Comparison of ENCODE assay signal across 9 cellular contexts in genomic region chr6:108250240-108250866, GRCh38. TPM values are rescaled to one million over a fixed set of nuclear protein-coding genes. Genes with fewer than 3 reads are reported as not detected.
DNase-seq lines count a peak whose midpoint lies in the region; ATAC-seq and TF ChIP-seq lines count a peak whose summit lies in the region.
"Had no signal": no experiment of that assay in that cellular context is flagged by ENCODE, and none has a peak within 500 bp of the region (broad histone marks: within the 10 kb centered on the region; RNA-seq: fewer than 3 reads in every experiment).

No MANE protein-coding gene starts in this region.

- H3K9me3 Mint-ChIP-seq in Caco-2 (ENCODE audit: unreplicated experiment): no peaks in the 10 kb centered on the region

- peak in 1 of 2 experiments; percentile 50 for TF ChIP-seq CTCF in Caco-2 (IDR thresholded peaks at IDR 0.05; ENCODE audit: insufficient read depth in 1 of 2, low read depth in 1 of 2, low read length in 1 of 2, severe bottlenecking in 1 of 2, unreplicated experiment in 1 of 2)
- peak; percentile 51 for TF ChIP-seq CTCF in SK-N-SH (IDR thresholded peaks at IDR 0.05)

- no peak overlapping the region for H2AFZ ChIP-seq in SK-N-SH (ENCODE audit: low read depth)

- intact Hi-C loops in Caco-2 (cut with micrococcal nuclease; ENCODE audit: unreplicated experiment) (loop anchor here (1.0 kb wide), 1 partner anchor 242 kb away; no protein-coding TSS in a partner anchor), posterior cingulate gyrus (cut with DNase I) (no loop called here)

- no TSS peak for BruUV-seq in Caco-2 (replicated peaks; lab: Mats Ljungman, UMichigan)

- no peak overlapping the region for H3K4me2 ChIP-seq in SK-N-SH

- H3K36me3 ChIP-seq in Caco-2 (ENCODE audit: control insufficient read depth, insufficient read depth, low read length) (no peaks in the 10 kb centered on the region), HAP-1 (replicated peaks) (peaks cover 5% of the 10 kb centered on the region), SK-N-SH (replicated peaks in 1 of 2; ENCODE audit: control insufficient read depth in 1 of 2, insufficient read depth in 2 of 2, low read length in 1 of 2) (peaks cover 0 to 7% of the 10 kb centered on the region in 2 experiments)
- H3K36me3 ChIP-seq: upper lobe of left lung had no signal

- H3K27ac ChIP-seq in SK-N-SH (ENCODE audit: low read depth in 2 of 2, low read length in 1 of 2): no peak overlapping the region

- H3K9me3 ChIP-seq in Caco-2 (no peaks in the 10 kb centered on the region), HAP-1 (0 out of 2 replicates have a peak, but pooled peaks cover 3% of the 10 kb centered on the region), SK-N-SH (no peaks in the 10 kb centered on the region)
- H3K9me3 ChIP-seq: upper lobe of left lung had no signal

- H4K20me1 ChIP-seq in SK-N-SH (ENCODE audit: insufficient read depth): peaks cover 26% of the 10 kb centered on the region

- no peaks in the 10 kb centered on the region for H3K27me3 Mint-ChIP-seq in Caco-2 (ENCODE audit: insufficient read depth, unreplicated experiment)

- no peak for TF ChIP-seq EP300 in SK-N-SH (IDR thresholded peaks at IDR 0.05; ENCODE audit: borderline replicate concordance in 1 of 2, low read depth in 1 of 2, low read length in 1 of 2)

- peaks cover 20% of the 10 kb centered on the region for H3K4me1 Mint-ChIP-seq in Caco-2 (ENCODE audit: low read depth, unreplicated experiment)

- H3K36me3 Mint-ChIP-seq in Caco-2 (ENCODE audit: insufficient read depth, unreplicated experiment): peaks cover 16% of the 10 kb centered on the region

- POLR2A ChIA-PET in Caco-2 (lab: Charles Lee) (no interaction called here), SK-N-SH (lab: Yijun Ruan, JAX) (interaction anchor here (1.6 kb wide), 1 partner anchor 10 kb away, joined by 4 read pairs; the partner anchor contains the start of gene SNX3)

- no peak overlapping the region for H3K27ac Mint-ChIP-seq in Caco-2 (ENCODE audit: unreplicated experiment)

- no peaks in the 10 kb centered on the region for H3K4me1 ChIP-seq in Caco-2
- H3K4me1 ChIP-seq in HAP-1: peaks cover 2% of the 10 kb centered on the region; the same call in 1 of the 2 replicates
- H3K4me1 ChIP-seq in SK-N-SH (ENCODE audit: control insufficient read depth in 1 of 2, insufficient read depth in 2 of 2, low read depth in 1 of 2, low read length in 1 of 2): peaks cover 0 to 19% of the 10 kb centered on the region in 2 experiments; a peak in 2 of 4 replicates

- H3K9ac ChIP-seq in SK-N-SH: no peak overlapping the region

- CTCF ChIA-PET in Caco-2 (lab: Charles Lee) (no interaction called here), SK-N-SH (lab: Yijun Ruan, JAX) (interaction anchor here (0.6 kb wide), 1 partner anchor 11 kb away, joined by 3 read pairs; the partner anchor contains the start of gene SNX3)

- WGBS in SK-N-SH (ENCODE audit: low lambda C conversion rate): 91% methylated on average over 2 of the region's 2 CpGs

- ATAC-seq in GM19455 (IDR thresholded peaks at IDR 0.05; ENCODE audit: unreplicated experiment): no peak
- ATAC-seq in GM19035 (IDR thresholded peaks at IDR 0.05; ENCODE audit: unreplicated experiment): no peak

- H3K4me3 ChIP-seq in Caco-2 (ENCODE audit: low read depth, low read length) (no peak overlapping the region), HAP-1 (no peak overlapping the region), SK-N-SH (ENCODE audit: low read depth in 2 of 2, low read length in 1 of 2) (no peak overlapping the region)
- H3K4me3 ChIP-seq: upper lobe of left lung had no signal

- TF ChIP-seq RAD21 in SK-N-SH (IDR thresholded peaks at IDR 0.05; ENCODE audit: low read length): no peak

- in situ Hi-C loops in HAP-1 (cut with MboI; ENCODE audit: low sequenced_read_pairs): no loop called here

- no peaks in the 10 kb centered on the region for H3K27me3 ChIP-seq in Caco-2 (replicated peaks; ENCODE audit: control insufficient read depth, insufficient read depth, low read length)
- H3K27me3 ChIP-seq in HAP-1 (ENCODE audit: low read depth): no peaks in the 10 kb centered on the region
- no peaks in the 10 kb centered on the region for H3K27me3 ChIP-seq in SK-N-SH (ENCODE audit: insufficient read depth)
- H3K27me3 ChIP-seq: upper lobe of left lung had no signal

- H3K9me2 ChIP-seq in SK-N-SH: no peaks in the 10 kb centered on the region

- H3F3A ChIP-seq in SK-N-SH (replicated peaks; ENCODE audit: insufficient read depth): no peaks in the 10 kb centered on the region

- H3K4me3 Mint-ChIP-seq in Caco-2 (ENCODE audit: unreplicated experiment): no peak overlapping the region

- H3K79me2 ChIP-seq in SK-N-SH (ENCODE audit: insufficient read depth): peaks cover 96% of the 10 kb centered on the region

- peak; percentile 41 to 49 for DNase-seq in Caco-2
- peak; percentile 28 to 37 for DNase-seq in HAP-1 (ENCODE audit: low spot score in 2 of 2)
- no peak for DNase-seq in SK-N-SH
- peak; percentile 15 for DNase-seq in germinal center (ENCODE audit: low spot score)
- DNase-seq in NCI-H524 treated with DMSO at 0.1 percent for 48 hours (lab: John Stamatoyannopoulos, UW): no peak
- no peak for DNase-seq in posterior cingulate gyrus
- DNase-seq: upper lobe of left lung had no signal

TF ChIP-seq in SK-N-SH, 30 proteins besides CTCF, POLR2A, EP300 and RAD21:
- TF ChIP-seq, protein P1, sequence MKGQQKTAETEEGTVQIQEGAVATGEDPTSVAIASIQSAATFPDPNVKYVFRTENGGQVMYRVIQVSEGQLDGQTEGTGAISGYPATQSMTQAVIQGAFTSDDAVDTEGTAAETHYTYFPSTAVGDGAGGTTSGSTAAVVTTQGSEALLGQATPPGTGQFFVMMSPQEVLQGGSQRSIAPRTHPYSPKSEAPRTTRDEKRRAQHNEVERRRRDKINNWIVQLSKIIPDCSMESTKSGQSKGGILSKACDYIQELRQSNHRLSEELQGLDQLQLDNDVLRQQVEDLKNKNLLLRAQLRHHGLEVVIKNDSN (IDR thresholded peaks at IDR 0.05; ENCODE audit: borderline replicate concordance, low read depth): no peak
- TF ChIP-seq RCOR1 (IDR thresholded peaks at IDR 0.05; ENCODE audit: low read length) (no peak), TAF1 (IDR thresholded peaks at IDR 0.05; ENCODE audit: borderline replicate concordance, low read depth, low read length) (no peak), EZH2phosphoT487 (IDR thresholded peaks at IDR 0.05; ENCODE audit: borderline replicate concordance, low read depth) (no peak), NRF1 (IDR thresholded peaks at IDR 0.05; ENCODE audit: low read depth, low read length) (no peak), POLR2AphosphoS5 (IDR thresholded peaks at IDR 0.05; ENCODE audit: low read depth, low read length) (no peak), TCF12 (IDR thresholded peaks at IDR 0.05) (no peak), RXRA (IDR thresholded peaks at IDR 0.05; ENCODE audit: borderline replicate concordance, low read depth) (no peak), CHD2 (IDR thresholded peaks at IDR 0.05; ENCODE audit: low read length, partially characterized antibody) (no peak)
- TF ChIP-seq, protein P2, sequence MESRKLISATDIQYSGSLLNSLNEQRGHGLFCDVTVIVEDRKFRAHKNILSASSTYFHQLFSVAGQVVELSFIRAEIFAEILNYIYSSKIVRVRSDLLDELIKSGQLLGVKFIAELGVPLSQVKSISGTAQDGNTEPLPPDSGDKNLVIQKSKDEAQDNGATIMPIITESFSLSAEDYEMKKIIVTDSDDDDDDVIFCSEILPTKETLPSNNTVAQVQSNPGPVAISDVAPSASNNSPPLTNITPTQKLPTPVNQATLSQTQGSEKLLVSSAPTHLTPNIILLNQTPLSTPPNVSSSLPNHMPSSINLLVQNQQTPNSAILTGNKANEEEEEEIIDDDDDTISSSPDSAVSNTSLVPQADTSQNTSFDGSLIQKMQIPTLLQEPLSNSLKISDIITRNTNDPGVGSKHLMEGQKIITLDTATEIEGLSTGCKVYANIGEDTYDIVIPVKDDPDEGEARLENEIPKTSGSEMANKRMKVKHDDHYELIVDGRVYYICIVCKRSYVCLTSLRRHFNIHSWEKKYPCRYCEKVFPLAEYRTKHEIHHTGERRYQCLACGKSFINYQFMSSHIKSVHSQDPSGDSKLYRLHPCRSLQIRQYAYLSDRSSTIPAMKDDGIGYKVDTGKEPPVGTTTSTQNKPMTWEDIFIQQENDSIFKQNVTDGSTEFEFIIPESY (IDR thresholded peaks at IDR 0.05; ENCODE audit: borderline replicate concordance, low read depth): no peak
- TF ChIP-seq, protein P3, sequence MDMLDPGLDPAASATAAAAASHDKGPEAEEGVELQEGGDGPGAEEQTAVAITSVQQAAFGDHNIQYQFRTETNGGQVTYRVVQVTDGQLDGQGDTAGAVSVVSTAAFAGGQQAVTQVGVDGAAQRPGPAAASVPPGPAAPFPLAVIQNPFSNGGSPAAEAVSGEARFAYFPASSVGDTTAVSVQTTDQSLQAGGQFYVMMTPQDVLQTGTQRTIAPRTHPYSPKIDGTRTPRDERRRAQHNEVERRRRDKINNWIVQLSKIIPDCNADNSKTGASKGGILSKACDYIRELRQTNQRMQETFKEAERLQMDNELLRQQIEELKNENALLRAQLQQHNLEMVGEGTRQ (IDR thresholded peaks at IDR 0.05; ENCODE audit: borderline replicate concordance, low read depth, low read length): no peak

RNA-seq across cellular contexts. Expression of gene SNX3, which starts 10.5 kb away (rescaled TPM):
- total RNA-seq in Caco-2 (2022): 111 and 114 TPM in 2 replicates
- 105 and 124 TPM in 2 replicates for polyA plus RNA-seq in SK-N-SH (2012; rRNA removed)
- 174 and 261 TPM in 2 replicates for polyA plus RNA-seq in SK-N-SH (2012; cell fraction: cytosol; rRNA removed)
- 25.1 and 36.7 TPM in 2 replicates for polyA plus RNA-seq in SK-N-SH (2012; cell fraction: nucleus; rRNA removed)

RNA-seq across cellular contexts. Expression of gene AFG1L, which starts 44.5 kb away (rescaled TPM):
- total RNA-seq in Caco-2 (2022): 7.2 and 10.2 TPM in 2 replicates
- 0.71 and 0.93 TPM in 2 replicates for polyA plus RNA-seq in SK-N-SH (2012; rRNA removed)
- polyA plus RNA-seq in SK-N-SH (2012; cell fraction: cytosol; rRNA removed): 0.93 and 1.2 TPM in 2 replicates
- 1.2 and 2.1 TPM in 2 replicates for polyA plus RNA-seq in SK-N-SH (2012; cell fraction: nucleus; rRNA removed)

Comparison
In these comparisons a context has a peak if more than half of its experiments do, and no peak if none do; other contexts are left out.
1. DNase-seq: peak in Caco-2 (2 of 2), HAP-1 (2 of 2) and germinal center (single experiment); none in SK-N-SH (single experiment), NCI-H524 treated with DMSO at 0.1 percent for 48 hours (single experiment) and posterior cingulate gyrus (0 of 10).